7 cellular contexts compared by ENCODE assay signal in genomic region chr2:42105330-42106256, GRCh38. TPM values are rescaled to one million over a fixed set of nuclear protein-coding genes. Genes with fewer than 3 reads are reported as not detected.
DNase-seq lines count a peak whose midpoint lies in the region; ATAC-seq and TF ChIP-seq lines count a peak whose summit lies in the region.

No MANE protein-coding gene starts in this region.

- H3K27ac Mint-ChIP-seq in T-helper 17 cell: no peak overlapping the region

- no peaks in the 10 kb centered on the region for H3K27me3 Mint-ChIP-seq in T-helper 17 cell

- H3K27me3 ChIP-seq in psoas muscle (ENCODE audit: insufficient read depth in 3 of 3, low read length in 2 of 3) (no peaks in the 10 kb centered on the region), MG63 (no peaks in the 10 kb centered on the region)

- intact Hi-C loops in psoas muscle (cut with DNase I): no loop called here

- peaks cover 25% of the 10 kb centered on the region for H3K4me1 Mint-ChIP-seq in T-helper 17 cell

- no peaks in the 10 kb centered on the region for H3K9me3 ChIP-seq in T-helper 17 cell (ENCODE audit: control insufficient read depth, low read length, poor library complexity, severe bottlenecking)
- H3K9me3 ChIP-seq in psoas muscle: no peaks in the 10 kb centered on the region
- no peaks in the 10 kb centered on the region for H3K9me3 ChIP-seq in MG63

- TF ChIP-seq CTCF in choroid plexus epithelial cell (conservative IDR thresholded peaks at IDR 0.05; ENCODE audit: low read depth, low read length) (no peak), psoas muscle (IDR thresholded peaks at IDR 0.05) (no peak)

- DNase-seq in GM19240 (ENCODE audit: insufficient read length, low spot score) (peak; percentile 68), T-helper 17 cell (peak; percentile 47 to 73 (median 61)), choroid plexus epithelial cell (ENCODE audit: low read depth) (peak; percentile 45), psoas muscle (peak; percentile 36 to 66), NCI-H2029 treated with DMSO at 0.1 percent for 48 hours (lab: John Stamatoyannopoulos, UW) (no peak), MG63 (no peak)

- H3K4me3 ChIP-seq in choroid plexus epithelial cell (ENCODE audit: low read depth, low read length): no peak overlapping the region
- H3K4me3 ChIP-seq in psoas muscle: no peak overlapping the region
- no peak overlapping the region for H3K4me3 ChIP-seq in MG63

- no peaks in the 10 kb centered on the region for H3K36me3 ChIP-seq in psoas muscle (ENCODE audit: insufficient read depth in 1 of 2, low read depth in 1 of 2)
- no peaks in the 10 kb centered on the region for H3K36me3 ChIP-seq in MG63

- peaks cover 11% of the 10 kb centered on the region for H3K4me1 ChIP-seq in psoas muscle

- no peaks in the 10 kb centered on the region for H3K36me3 Mint-ChIP-seq in T-helper 17 cell (ENCODE audit: low read depth)

- H3K4me3 Mint-ChIP-seq in T-helper 17 cell: no peak overlapping the region

- H3K27ac ChIP-seq in psoas muscle: no peak overlapping the region

- WGBS in psoas muscle, 3 donors: 65 to 70% (median 69%) methylated on average over 14 of the region's 14 CpGs

- peak; percentile 42 for ATAC-seq in HG03103 (IDR thresholded peaks at IDR 0.05; ENCODE audit: low read depth, unreplicated experiment)
- ATAC-seq in T-helper 17 cell: peak; percentile 53
- ATAC-seq in psoas muscle: no peak

RNA-seq across cellular contexts. Expression of gene PKDCC, which starts 57.8 kb away (rescaled TPM):
- 1 to 10 TPM in 1 of 2 donors, under 1 TPM in 1; 0.87 to 1.2 TPM for total RNA-seq in T-helper 17 cell
- 100 to 1,000 TPM in 2 of 4 donors, 10 to 100 TPM in 2; 45.6 to 159 (median 111) TPM for total RNA-seq in psoas muscle
- 100 to 1,000 TPM in 2 of 3 donors, 10 to 100 TPM in 1; 76.1 to 209 (median 186) TPM for polyA plus RNA-seq in psoas muscle
- total RNA-seq in MG63 (2014; rRNA removed; shearing (Covaris generic); ENCODE audit: low replicate concordance): 24.0 and 36.0 TPM in 2 replicates

Comparison
In these comparisons a context has a peak if more than half of its experiments do, and no peak if none do; other contexts are left out.
1. DNase-seq: peak in GM19240 (single experiment), T-helper 17 cell (3 of 3), choroid plexus epithelial cell (single experiment) and psoas muscle (2 of 2); none in NCI-H2029 treated with DMSO at 0.1 percent for 48 hours (single experiment) and MG63 (single experiment).
2. ATAC-seq: peak in HG03103 (single experiment) and T-helper 17 cell (single experiment); none in psoas muscle (0 of 4).
3. RNA of gene PKDCC, which starts 57.8 kb away (total RNA-seq): 45.6 to 159 TPM in psoas muscle and 24.0 to 36.0 TPM in MG63; 0.87 to 1.2 TPM in T-helper 17 cell; every median in the first group is over 10 times any median in the second.